ENCODE assay signal across 27 cellular contexts in genomic region chr7:122448893-122449589, GRCh38.
"Had no signal": no experiment of that assay in that cellular context is flagged by ENCODE, and none has a peak within 500 bp of the region (broad histone marks: within the 10 kb centered on the region; RNA-seq: fewer than 3 reads in every experiment).

No MANE protein-coding gene starts in this region.

- H3K27me3 ChIP-seq: left lung, ovary, right atrium auricular region, right lobe of liver, tibial nerve, uterus had no signal

- DNase-seq: immature natural killer cell; kidney; left colon; left lung; lower lobe of right lung; mammary epithelial cell; mesenchymal stem cell; naive B cell; natural killer cell; nephron progenitor cell; ovary; right lobe of liver; stimulated activated CD4-positive, alpha-beta T cell treated with anti-CD3 and anti-CD28 coated beads, Interleukin-1b, Interleukin-23, amount 100 ng/mL, for 48 hours; stimulated activated CD4-positive, alpha-beta T cell treated with anti-CD3 and anti-CD28 coated beads, Interleukin-2, amount 100 ng/mL, for 48 hours; stimulated activated CD4-positive, alpha-beta T cell treated with anti-CD3 and anti-CD28 coated beads, Interleukin-4, amount 100 ng/mL, for 4 hours; stimulated activated CD8-positive, alpha-beta memory T cell treated with anti-CD3 and anti-CD28 coated beads, Interleukin-4, amount 100 ng/mL, for 48 hours; stimulated activated naive CD4-positive, alpha-beta T cell treated with Interleukin-2 at 50 U/mL for 16 hours; stimulated activated naive CD8-positive, alpha-beta T cell treated with anti-CD3 and anti-CD28 coated beads, Interleukin-15, amount 100 ng/mL, for 72 hours; substantia nigra; uterus had no signal

- H3K27ac Mint-ChIP-seq: immature natural killer cell; mesothelial cell of epicardium; naive B cell; natural killer cell; nephron progenitor cell; progenitor cell of endocrine pancreas; stimulated activated memory B cell treated with anti-CD40 and anti-IgM and Interleukin-4, amounts not matched to agents 10 μg/mL and 1 μg/mL and 100 μg/mL, for 72 hours; stimulated activated naive CD8-positive, alpha-beta T cell treated with anti-CD3 and anti-CD28 coated beads, Interleukin-15, amount 100 ng/mL, for 72 hours; type B pancreatic cell had no signal

- H3K4me3 ChIP-seq: left lung, lower lobe of right lung, ovary, right atrium auricular region, right lobe of liver, smooth muscle cell, tibial nerve, uterus had no signal

- H3K4me1 ChIP-seq: left lung, lower lobe of right lung, right atrium auricular region, right lobe of liver, tibial nerve, uterus had no signal

- H3K36me3 ChIP-seq: ovary, right atrium auricular region, right lobe of liver, uterus had no signal

- H3K4me2 ChIP-seq: smooth muscle cell had no signal

- ATAC-seq: left colon; left lung; lower lobe of right lung; natural killer cell; right lobe of liver; stimulated activated memory B cell treated with anti-CD40 and anti-IgM and Interleukin-4, amounts not matched to agents 10 μg/mL and 1 μg/mL and 100 μg/mL, for 72 hours; stimulated activated naive CD8-positive, alpha-beta T cell treated with anti-CD3 and anti-CD28 coated beads, Interleukin-15, amount 100 ng/mL, for 72 hours had no signal

- H3K27me3 Mint-ChIP-seq: naive B cell; progenitor cell of endocrine pancreas; stimulated activated memory B cell treated with anti-CD40 and anti-IgM and Interleukin-4, amounts not matched to agents 10 μg/mL and 1 μg/mL and 100 μg/mL, for 72 hours; stimulated activated naive CD8-positive, alpha-beta T cell treated with anti-CD3 and anti-CD28 coated beads, Interleukin-15, amount 100 ng/mL, for 72 hours; type B pancreatic cell had no signal

- H3K4me3 Mint-ChIP-seq: immature natural killer cell; mesothelial cell of epicardium; naive B cell; natural killer cell; nephron progenitor cell; stimulated activated memory B cell treated with anti-CD40 and anti-IgM and Interleukin-4, amounts not matched to agents 10 μg/mL and 1 μg/mL and 100 μg/mL, for 72 hours; stimulated activated naive CD8-positive, alpha-beta T cell treated with anti-CD3 and anti-CD28 coated beads, Interleukin-15, amount 100 ng/mL, for 72 hours; type B pancreatic cell had no signal

- H3K4me1 Mint-ChIP-seq: immature natural killer cell; mesothelial cell of epicardium; naive B cell; natural killer cell; nephron progenitor cell; stimulated activated memory B cell treated with anti-CD40 and anti-IgM and Interleukin-4, amounts not matched to agents 10 μg/mL and 1 μg/mL and 100 μg/mL, for 72 hours; stimulated activated naive CD8-positive, alpha-beta T cell treated with anti-CD3 and anti-CD28 coated beads, Interleukin-15, amount 100 ng/mL, for 72 hours had no signal

- H3K9me3 Mint-ChIP-seq: mesothelial cell of epicardium; naive B cell; nephron progenitor cell; stimulated activated memory B cell treated with anti-CD40 and anti-IgM and Interleukin-4, amounts not matched to agents 10 μg/mL and 1 μg/mL and 100 μg/mL, for 72 hours; type B pancreatic cell had no signal

- H3K36me3 Mint-ChIP-seq: immature natural killer cell; mesothelial cell of epicardium; naive B cell; stimulated activated memory B cell treated with anti-CD40 and anti-IgM and Interleukin-4, amounts not matched to agents 10 μg/mL and 1 μg/mL and 100 μg/mL, for 72 hours; type B pancreatic cell had no signal

- H3K9me3 ChIP-seq: left lung, lower lobe of right lung, ovary, right atrium auricular region, right lobe of liver, tibial nerve, uterus had no signal

- H3K27ac ChIP-seq: left lung, lower lobe of right lung, ovary, right atrium auricular region, right lobe of liver, tibial nerve, uterus had no signal
